Comparison of ENCODE assay signal across 1 cellular context in the genomic region with DNA sequence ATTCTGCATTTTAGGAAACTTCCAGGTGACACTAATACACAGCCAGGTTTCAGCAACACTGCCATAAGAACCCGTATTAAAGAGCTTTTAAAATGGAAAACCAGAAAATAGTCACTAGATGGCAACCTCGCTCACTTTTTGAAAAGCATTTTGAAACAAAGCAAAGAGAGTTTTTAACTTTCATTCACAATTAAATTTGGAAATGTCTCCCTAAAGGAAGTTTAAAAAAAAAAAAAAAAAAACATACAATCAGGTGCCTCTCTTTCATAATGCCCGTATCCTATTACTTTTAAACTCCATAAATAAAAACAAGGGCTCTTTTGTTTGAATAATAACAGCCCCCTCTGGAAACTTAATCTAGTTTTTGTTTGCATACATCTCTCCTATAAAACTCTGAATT.
TF ChIP-seq lines count a peak whose summit lies in the region.

No MANE protein-coding gene starts in this region.

TF ChIP-seq in HCT116, 20 proteins besides CTCF, POLR2A, EP300 and RAD21:
- TF ChIP-seq TCF7L2 (IDR thresholded peaks at IDR 0.05; ENCODE audit: borderline replicate concordance, extremely low read depth, insufficient read depth, insufficient read length): no peak
- TF ChIP-seq ZFX (IDR thresholded peaks at IDR 0.05): no peak
- TF ChIP-seq, protein P1, sequence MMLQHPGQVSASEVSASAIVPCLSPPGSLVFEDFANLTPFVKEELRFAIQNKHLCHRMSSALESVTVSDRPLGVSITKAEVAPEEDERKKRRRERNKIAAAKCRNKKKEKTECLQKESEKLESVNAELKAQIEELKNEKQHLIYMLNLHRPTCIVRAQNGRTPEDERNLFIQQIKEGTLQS (IDR thresholded peaks at IDR 0.05): no peak
- no peak for TF ChIP-seq SRF (IDR thresholded peaks at IDR 0.05; ENCODE audit: low read depth)
- no peak for TF ChIP-seq ZNF274 (IDR thresholded peaks at IDR 0.05; ENCODE audit: low read depth, low read length)
- no peak for TF ChIP-seq EZH2phosphoT487 (IDR thresholded peaks at IDR 0.05; ENCODE audit: borderline replicate concordance)
- TF ChIP-seq POLR2AphosphoS5 (IDR thresholded peaks at IDR 0.05; ENCODE audit: low read depth, low read length): no peak
- no peak for TF ChIP-seq JUND (IDR thresholded peaks at IDR 0.05)
- TF ChIP-seq, protein P2, sequence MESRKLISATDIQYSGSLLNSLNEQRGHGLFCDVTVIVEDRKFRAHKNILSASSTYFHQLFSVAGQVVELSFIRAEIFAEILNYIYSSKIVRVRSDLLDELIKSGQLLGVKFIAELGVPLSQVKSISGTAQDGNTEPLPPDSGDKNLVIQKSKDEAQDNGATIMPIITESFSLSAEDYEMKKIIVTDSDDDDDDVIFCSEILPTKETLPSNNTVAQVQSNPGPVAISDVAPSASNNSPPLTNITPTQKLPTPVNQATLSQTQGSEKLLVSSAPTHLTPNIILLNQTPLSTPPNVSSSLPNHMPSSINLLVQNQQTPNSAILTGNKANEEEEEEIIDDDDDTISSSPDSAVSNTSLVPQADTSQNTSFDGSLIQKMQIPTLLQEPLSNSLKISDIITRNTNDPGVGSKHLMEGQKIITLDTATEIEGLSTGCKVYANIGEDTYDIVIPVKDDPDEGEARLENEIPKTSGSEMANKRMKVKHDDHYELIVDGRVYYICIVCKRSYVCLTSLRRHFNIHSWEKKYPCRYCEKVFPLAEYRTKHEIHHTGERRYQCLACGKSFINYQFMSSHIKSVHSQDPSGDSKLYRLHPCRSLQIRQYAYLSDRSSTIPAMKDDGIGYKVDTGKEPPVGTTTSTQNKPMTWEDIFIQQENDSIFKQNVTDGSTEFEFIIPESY (IDR thresholded peaks at IDR 0.05; ENCODE audit: extremely low read depth, insufficient replicate concordance, low read length): no peak
- TF ChIP-seq EZH2 (IDR thresholded peaks at IDR 0.05): no peak
- no peak for TF ChIP-seq SIN3A (IDR thresholded peaks at IDR 0.05; ENCODE audit: low read depth)
- TF ChIP-seq EGR1 (IDR thresholded peaks at IDR 0.05; ENCODE audit: low read depth): no peak
- no peak for TF ChIP-seq YY1 (IDR thresholded peaks at IDR 0.05; ENCODE audit: extremely low read depth, insufficient replicate concordance, low read depth, low read length)
- TF ChIP-seq, protein P3, sequence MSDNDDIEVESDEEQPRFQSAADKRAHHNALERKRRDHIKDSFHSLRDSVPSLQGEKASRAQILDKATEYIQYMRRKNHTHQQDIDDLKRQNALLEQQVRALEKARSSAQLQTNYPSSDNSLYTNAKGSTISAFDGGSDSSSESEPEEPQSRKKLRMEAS (IDR thresholded peaks at IDR 0.05): no peak
